15 cellular contexts compared by ENCODE assay signal in the genomic region with DNA sequence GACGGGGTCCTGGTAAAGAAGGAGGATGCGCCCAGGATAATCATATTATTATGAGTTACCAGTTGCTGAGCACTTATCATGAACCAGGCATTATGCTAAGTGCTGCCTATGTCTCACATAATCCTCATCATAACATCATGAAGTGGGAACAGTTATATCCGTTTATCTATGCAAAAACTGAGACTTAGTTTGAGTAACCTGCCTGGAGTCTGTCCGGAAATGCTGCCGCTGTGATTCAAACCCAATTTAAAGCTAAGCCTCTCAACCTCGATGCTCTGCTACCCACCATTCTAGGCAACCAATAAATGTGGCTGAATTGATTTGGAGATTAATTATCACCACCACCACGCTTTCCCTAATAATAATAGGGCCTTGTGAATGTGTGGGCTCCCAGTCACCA.
A peak's percentile ranks its signal among the peaks of the same experiment; 100 is the strongest.
DNase-seq lines count a peak whose midpoint lies in the region; FAIRE-seq and TF ChIP-seq lines count a peak whose summit lies in the region.
"Had no signal": no experiment of that assay in that cellular context is flagged by ENCODE, and none has a peak within 500 bp of the region (broad histone marks: within the 10 kb centered on the region; RNA-seq: fewer than 3 reads in every experiment).

No MANE protein-coding gene starts in this region.

- H3K4me3 ChIP-seq in A673 (ENCODE audit: low read depth, low read length, poor library complexity, severe bottlenecking) (no peak overlapping the region), bronchial epithelial cell (ENCODE audit: low read depth, low read length) (no peak overlapping the region)

- H3K27me3 ChIP-seq in A673 (replicated peaks; ENCODE audit: insufficient read depth, low read depth, low read length, poor library complexity) (no peaks in the 10 kb centered on the region), bronchial epithelial cell (ENCODE audit: control insufficient read depth, insufficient read depth, low read length) (peaks cover 9% of the 10 kb centered on the region)

- peak; percentile 40 for FAIRE-seq in HTR-8/SVneo (lab: Jason Lieb, UNC)
- peak; percentile 18 for FAIRE-seq in bronchial epithelial cell (lab: Jason Lieb, UNC)
- FAIRE-seq: A204.1, D721Med, GM18507, H54 had no signal

- no peak overlapping the region for H3K27ac ChIP-seq in A673 (ENCODE audit: low read depth, low read length, poor library complexity, severe bottlenecking)
- H3K27ac ChIP-seq in RWPE1: no peak overlapping the region

- intact Hi-C loops in A673 (cut with micrococcal nuclease; ENCODE audit: unreplicated experiment): no loop called here

- peak; percentile 34 for DNase-seq in A673 (ENCODE audit: low spot score)
- no peak for DNase-seq in HTR-8/SVneo (ENCODE audit: insufficient read length, low spot score)
- peak; percentile 13 for DNase-seq in NCI-H82 (lab: John Stamatoyannopoulos, UW)
- DNase-seq in bronchial epithelial cell (ENCODE audit: low read depth): no peak
- no peak for DNase-seq in mucosa of gallbladder (ENCODE audit: low spot score)
- no peak for DNase-seq in RWPE1 (ENCODE audit: low spot score)
- DNase-seq in GM13976 (ENCODE audit: low spot score): no peak
- DNase-seq: CD8-positive, alpha-beta T cell; COR-L47; DND-41; GDM1 had no signal

- CTCF ChIA-PET in A673 (lab: Charles Lee): no interaction called here
- CTCF ChIA-PET in RWPE1 (lab: Yijun Ruan, JAX): no interaction called here

- POLR2A ChIA-PET in A673 (lab: Charles Lee; ENCODE audit: low non-redundant PET): no interaction called here
- POLR2A ChIA-PET in RWPE1 (lab: Yijun Ruan, JAX; ENCODE audit: low non-redundant PET): no interaction called here

- no peak for TF ChIP-seq CTCF in A673 (conservative IDR thresholded peaks at IDR 0.05; ENCODE audit: low read depth, low read length)
- TF ChIP-seq CTCF in bronchial epithelial cell (IDR thresholded peaks at IDR 0.05; ENCODE audit: insufficient read depth, low read length, severe bottlenecking): no peak
- TF ChIP-seq CTCF in RWPE1 (conservative IDR thresholded peaks at IDR 0.05; ENCODE audit: low read depth): no peak
- no peak for TF ChIP-seq CTCF in GM13976 (IDR thresholded peaks at IDR 0.05; ENCODE audit: borderline replicate concordance, control extremely low read depth, extremely low read depth, insufficient read depth, missing control alignments)

- H3K36me3 ChIP-seq in A673 (ENCODE audit: insufficient read depth, low read length, poor library complexity, severe bottlenecking) (no peaks in the 10 kb centered on the region), bronchial epithelial cell (ENCODE audit: control insufficient read depth, insufficient read depth, low read length) (no peaks in the 10 kb centered on the region)

- BruUV-seq in A673 (replicated peaks; lab: Mats Ljungman, UMichigan): no TSS peak

- H3K9me3 ChIP-seq in A673 (ENCODE audit: low read depth, low read length, poor library complexity, severe bottlenecking): no peaks in the 10 kb centered on the region

- in situ Hi-C loops in GM13976 (cut with MboI; ENCODE audit: low sequenced_read_pairs, unreplicated experiment): loop anchor here (10.0 kb wide), 1 partner anchor 168 kb away; no protein-coding TSS in a partner anchor

- H3K4me1 ChIP-seq in A673 (ENCODE audit: insufficient read depth, low read length, poor library complexity, severe bottlenecking): peaks cover 65% of the 10 kb centered on the region

Comparison
In these comparisons a context has a peak if more than half of its experiments do, and no peak if none do; other contexts are left out.
1. DNase-seq: peak in A673 (single experiment) and NCI-H82 (single experiment); none in HTR-8/SVneo (single experiment), bronchial epithelial cell (single experiment), mucosa of gallbladder (single experiment), RWPE1 (single experiment) and GM13976 (single experiment).